Comparison of ENCODE assay signal across 8 cellular contexts in the genomic region with DNA sequence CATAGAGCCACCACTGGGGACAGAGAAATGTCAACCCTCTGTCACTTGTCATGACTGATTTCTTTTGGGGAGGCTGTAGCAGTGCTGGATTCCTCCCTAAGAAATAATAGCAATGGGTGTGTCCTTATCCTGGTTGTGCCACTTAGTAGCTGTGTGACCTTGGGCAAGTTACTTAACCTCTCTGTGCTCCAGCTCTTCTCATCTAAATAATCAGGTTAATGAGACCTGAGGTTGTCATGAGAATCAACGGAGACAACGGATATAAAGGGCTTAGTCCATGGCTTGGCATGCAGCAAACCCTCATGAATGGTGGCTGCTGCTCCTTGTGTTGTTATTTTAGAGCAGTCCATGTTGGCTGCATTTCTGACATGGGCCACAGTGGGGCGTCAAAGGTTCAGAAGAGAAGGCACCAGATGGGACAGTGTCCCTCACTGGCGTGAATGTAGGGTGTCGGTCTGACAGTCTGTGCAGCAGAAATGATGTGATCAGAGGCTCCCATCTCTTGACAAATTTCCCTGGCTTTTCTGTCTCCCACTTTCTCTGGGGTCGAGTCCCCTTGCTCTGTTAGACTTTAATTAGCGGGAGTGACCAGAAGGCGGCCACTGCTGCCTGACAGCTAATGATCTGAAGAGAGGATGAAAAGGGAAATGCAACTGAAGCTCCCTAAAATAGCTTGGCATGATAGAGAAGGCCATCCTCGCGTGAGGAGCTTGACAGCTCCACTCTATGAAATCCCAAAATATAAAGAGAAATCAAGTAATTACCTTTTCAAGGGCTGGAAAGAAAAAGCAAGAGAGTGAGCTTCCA.
DNase-seq lines count a peak whose midpoint lies in the region; ATAC-seq and TF ChIP-seq lines count a peak whose summit lies in the region.

No MANE protein-coding gene starts in this region.

- peaks cover 3% of the 10 kb centered on the region for H3K9me3 Mint-ChIP-seq in natural killer cell treated with Interleukin-12 subunit alpha and Interleukin-12 subunit beta and Interleukin-15 and Interleukin-18, amount 100 ng/mL, for 72 hours

- H3K18ac ChIP-seq in IMR-90 (ENCODE audit: low read depth, low read length) = no peak overlapping the region

- no peaks in the 10 kb centered on the region for H3K4me1 ChIP-seq in IMR-90 (ENCODE audit: control insufficient read depth, insufficient read depth, low read length)
- H3K4me1 ChIP-seq in RWPE2 (ENCODE audit: insufficient read depth, poor library complexity, severe bottlenecking) = no peaks in the 10 kb centered on the region

- no peak overlapping the region for H2AK9ac ChIP-seq in IMR-90 (replicated peaks; ENCODE audit: low read depth, low read length, poor library complexity)

- no CpG with 5 or more reads among the region's 10 CpGs for WGBS in IMR-90 (ENCODE audit: extremely low coverage in 2 of 2, insufficient read length in 1 of 2), 2 experiments

- in situ Hi-C loops in IMR-90 (cut with MboI; ENCODE audit: low sequenced_read_pairs) = no loop called here

- CTCF ChIA-PET in IMR-90 (lab: Yijun Ruan, JAX) = no interaction called here

- no peak overlapping the region for H2AK5ac ChIP-seq in IMR-90 (ENCODE audit: low read depth, low read length)

- TF ChIP-seq CTCF in IMR-90 (conservative IDR thresholded peaks at IDR 0.05; ENCODE audit: low read depth, low read length) (peak; percentile 39), RWPE2 (IDR thresholded peaks at IDR 0.05; ENCODE audit: poor library complexity, severe bottlenecking) (peak; percentile 91)

- no peak overlapping the region for H3K27ac ChIP-seq in IMR-90 (ENCODE audit: insufficient read depth, low read length)
- no peak overlapping the region for H3K27ac ChIP-seq in RWPE2 (ENCODE audit: poor library complexity, severe bottlenecking)

- no peaks in the 10 kb centered on the region for H3K36me3 ChIP-seq in IMR-90 (ENCODE audit: control insufficient read depth, insufficient read depth, low read length)
- H3K36me3 ChIP-seq in RWPE2 (ENCODE audit: low read depth) = no peaks in the 10 kb centered on the region

- no peak overlapping the region for H2BK20ac ChIP-seq in IMR-90 (ENCODE audit: low read depth, low read length)

- no peaks in the 10 kb centered on the region for H3K9me1 ChIP-seq in IMR-90 (ENCODE audit: insufficient read depth, low read length)

- H2AFZ ChIP-seq in IMR-90 (replicated peaks; ENCODE audit: low read length, poor library complexity) = no peak overlapping the region

- DNase-seq in stimulated activated CD4-positive, alpha-beta T cell treated with anti-CD3 and anti-CD28 coated beads, Interleukin-12 subunit alpha, Interleukin-12 subunit beta, amount 100 ng/mL, for 48 hours (ENCODE audit: low read depth in 2 of 3, low spot score in 1 of 3) = peak; percentile 4 to 27 (median 16)
- DNase-seq in stimulated activated CD4-positive, alpha-beta T cell treated with anti-CD3 and anti-CD28 coated beads, Interleukin-12 subunit alpha, Interleukin-12 subunit beta, amount 100 ng/mL, for 4 hours = no peak
- peak; percentile 18 for DNase-seq in IMR-90
- peak; percentile 51 for DNase-seq in RWPE2 (ENCODE audit: low spot score)
- DNase-seq in ecto neural progenitor cell (ENCODE audit: low spot score) = peak; percentile 87
- peak; percentile 60 to 63 for DNase-seq in lung microvascular endothelial cell (ENCODE audit: low read depth in 2 of 2)
- DNase-seq in natural killer cell treated with Interleukin-12 subunit alpha and Interleukin-12 subunit beta and Interleukin-15 and Interleukin-18, amount 100 ng/mL, for 72 hours (ENCODE audit: low spot score) = no peak

- POLR2A ChIA-PET in IMR-90 (lab: Charles Lee; ENCODE audit: unreplicated experiment) = no interaction called here

- no peak overlapping the region for H4K5ac ChIP-seq in IMR-90 (ENCODE audit: low read depth, low read length)

- no peaks in the 10 kb centered on the region for H3K36me3 Mint-ChIP-seq in natural killer cell treated with Interleukin-12 subunit alpha and Interleukin-12 subunit beta and Interleukin-15 and Interleukin-18, amount 100 ng/mL, for 72 hours

- H3K4ac ChIP-seq in IMR-90 (ENCODE audit: low read depth, low read length) = no peak overlapping the region

- ATAC-seq in GM21737 (IDR thresholded peaks at IDR 0.05; ENCODE audit: unreplicated experiment) (peak; percentile 84), IMR-90 (ENCODE audit: low read depth) (peak; percentile 76), RWPE2 (ENCODE audit: low read depth) (peak; percentile 83; the same call in 2 of the 3 replicates)
- ATAC-seq in natural killer cell treated with Interleukin-12 subunit alpha and Interleukin-12 subunit beta and Interleukin-15 and Interleukin-18, amount 100 ng/mL, for 72 hours = no peak

- no peaks in the 10 kb centered on the region for H3K79me1 ChIP-seq in IMR-90 (ENCODE audit: low read depth in 1 of 2, low read length in 2 of 2)

- H3K9ac ChIP-seq in IMR-90 (ENCODE audit: low read depth, low read length) = no peak overlapping the region

- no peaks in the 10 kb centered on the region for H4K20me1 ChIP-seq in IMR-90 (ENCODE audit: insufficient read depth, low read length)

- peaks cover 1% of the 10 kb centered on the region for H3K27me3 ChIP-seq in IMR-90 (ENCODE audit: control insufficient read depth, insufficient read depth, low read length)
- H3K27me3 ChIP-seq in RWPE2 (ENCODE audit: insufficient read depth, poor library complexity, severe bottlenecking) = no peaks in the 10 kb centered on the region

- H3K56ac ChIP-seq in IMR-90 (ENCODE audit: extremely low read depth, insufficient read depth, low read length) = no peak overlapping the region

- H3K9me3 ChIP-seq in IMR-90 (ENCODE audit: control insufficient read depth, insufficient read depth, low read length) = no peaks in the 10 kb centered on the region
- no peaks in the 10 kb centered on the region for H3K9me3 ChIP-seq in RWPE2 (ENCODE audit: severe bottlenecking)

- intact Hi-C loops in IMR-90 (cut with micrococcal nuclease) = loop anchor here (5.0 kb wide), 1 partner anchor 566 kb away; no protein-coding TSS in a partner anchor

- no peak overlapping the region for H3K23ac ChIP-seq in IMR-90 (ENCODE audit: low read depth, low read length)

- no peak overlapping the region for H3K4me3 ChIP-seq in IMR-90 (ENCODE audit: insufficient read depth, low read depth, low read length)
- H3K4me3 ChIP-seq in RWPE2 (ENCODE audit: severe bottlenecking) = no peak overlapping the region

- no peaks in the 10 kb centered on the region for H3K27me3 Mint-ChIP-seq in natural killer cell treated with Interleukin-12 subunit alpha and Interleukin-12 subunit beta and Interleukin-15 and Interleukin-18, amount 100 ng/mL, for 72 hours

- no peak overlapping the region for H3K14ac ChIP-seq in IMR-90 (replicated peaks; ENCODE audit: low read depth, low read length)

- H2BK5ac ChIP-seq in IMR-90 (ENCODE audit: low read depth, low read length, poor library complexity, severe bottlenecking) = no peak overlapping the region

- no peak overlapping the region for H2BK120ac ChIP-seq in IMR-90 (ENCODE audit: low read depth, low read length)

- H3K27ac Mint-ChIP-seq in natural killer cell treated with Interleukin-12 subunit alpha and Interleukin-12 subunit beta and Interleukin-15 and Interleukin-18, amount 100 ng/mL, for 72 hours = no peak overlapping the region

- no peak overlapping the region for H2BK15ac ChIP-seq in IMR-90 (ENCODE audit: low read depth, low read length)

- no peak overlapping the region for H4K8ac ChIP-seq in IMR-90 (ENCODE audit: low read depth in 2 of 2, low read length in 2 of 2)

- no peak for TF ChIP-seq POLR2A in IMR-90 (IDR thresholded peaks at IDR 0.05; ENCODE audit: low read depth, low read length)

- no peak overlapping the region for H3K4me3 Mint-ChIP-seq in natural killer cell treated with Interleukin-12 subunit alpha and Interleukin-12 subunit beta and Interleukin-15 and Interleukin-18, amount 100 ng/mL, for 72 hours

- dilution Hi-C loops in IMR-90 (cut with HindIII; ENCODE audit: low sequenced_read_pairs, unreplicated experiment) = no loop called here

- H4K91ac ChIP-seq in IMR-90 (ENCODE audit: insufficient read depth, low read depth, low read length) = no peak overlapping the region

- peak; percentile 54 for TF ChIP-seq RAD21 in IMR-90 (IDR thresholded peaks at IDR 0.05; ENCODE audit: low read length)

- H3K4me2 ChIP-seq in IMR-90 (ENCODE audit: low read depth, low read length) = no peak overlapping the region

- no TSS peak for BruUV-seq in IMR-90 (replicated peaks; lab: Mats Ljungman, UMichigan)

- H3K4me1 Mint-ChIP-seq in natural killer cell treated with Interleukin-12 subunit alpha and Interleukin-12 subunit beta and Interleukin-15 and Interleukin-18, amount 100 ng/mL, for 72 hours (ENCODE audit: low read depth in 2 of 2) = no peaks in the 10 kb centered on the region

TF ChIP-seq in IMR-90, 13 proteins besides CTCF, POLR2A, EP300 and RAD21:
- peak; percentile 23 for TF ChIP-seq SMC3 (IDR thresholded peaks at IDR 0.05; ENCODE audit: low read depth, low read length)
- TF ChIP-seq, protein P1, sequence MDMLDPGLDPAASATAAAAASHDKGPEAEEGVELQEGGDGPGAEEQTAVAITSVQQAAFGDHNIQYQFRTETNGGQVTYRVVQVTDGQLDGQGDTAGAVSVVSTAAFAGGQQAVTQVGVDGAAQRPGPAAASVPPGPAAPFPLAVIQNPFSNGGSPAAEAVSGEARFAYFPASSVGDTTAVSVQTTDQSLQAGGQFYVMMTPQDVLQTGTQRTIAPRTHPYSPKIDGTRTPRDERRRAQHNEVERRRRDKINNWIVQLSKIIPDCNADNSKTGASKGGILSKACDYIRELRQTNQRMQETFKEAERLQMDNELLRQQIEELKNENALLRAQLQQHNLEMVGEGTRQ (IDR thresholded peaks at IDR 0.05; ENCODE audit: low read depth, low read length) = no peak

Comparison
In these comparisons a context has a peak if more than half of its experiments do, and no peak if none do; other contexts are left out.
1. DNase-seq: peak in stimulated activated CD4-positive, alpha-beta T cell treated with anti-CD3 and anti-CD28 coated beads, Interleukin-12 subunit alpha, Interleukin-12 subunit beta, amount 100 ng/mL, for 48 hours (3 of 3), IMR-90 (single experiment), RWPE2 (single experiment), ecto neural progenitor cell (single experiment) and lung microvascular endothelial cell (2 of 2); none in stimulated activated CD4-positive, alpha-beta T cell treated with anti-CD3 and anti-CD28 coated beads, Interleukin-12 subunit alpha, Interleukin-12 subunit beta, amount 100 ng/mL, for 4 hours (single experiment) and natural killer cell treated with Interleukin-12 subunit alpha and Interleukin-12 subunit beta and Interleukin-15 and Interleukin-18, amount 100 ng/mL, for 72 hours (single experiment).
2. ATAC-seq: peak in GM21737 (single experiment), IMR-90 (single experiment) and RWPE2 (single experiment); none in natural killer cell treated with Interleukin-12 subunit alpha and Interleukin-12 subunit beta and Interleukin-15 and Interleukin-18, amount 100 ng/mL, for 72 hours (0 of 2).